8 cellular contexts compared by ENCODE assay signal in genomic region chr11:13669544-13670488, GRCh38. TPM values are rescaled to one million over a fixed set of nuclear protein-coding genes. Genes with fewer than 3 reads are reported as not detected.
DNase-seq lines count a peak whose midpoint lies in the region; ATAC-seq and TF ChIP-seq lines count a peak whose summit lies in the region.

No MANE protein-coding gene starts in this region.

- no peaks in the 10 kb centered on the region for H3K36me3 Mint-ChIP-seq in IgD-negative memory B cell
- peaks cover 27% of the 10 kb centered on the region for H3K36me3 Mint-ChIP-seq in brain

- H3K4me1 Mint-ChIP-seq in IgD-negative memory B cell (peaks cover 28 to 44% (median 41%) of the 10 kb centered on the region in 3 donors), brain (peaks cover 57% of the 10 kb centered on the region)

- H3K27me3 ChIP-seq in BLaER1 treated with 17β-estradiol and CSF1 and Interleukin-3, amounts not matched to agents 10 nM and 100 nM: no peaks in the 10 kb centered on the region

- TF ChIP-seq CTCF in brain (conservative IDR thresholded peaks at IDR 0.05) (no peak), mucosa of descending colon (IDR thresholded peaks at IDR 0.05) (no peak)

- peaks cover 0 to 28% (median 12%) of the 10 kb centered on the region in 11 experiments; a peak in 15 of 22 replicates for H3K9me3 ChIP-seq in BLaER1 treated with 17β-estradiol and CSF1 and Interleukin-3, amounts not matched to agents 10 nM and 100 nM (replicated peaks in 1 of 11)
- no peaks in the 10 kb centered on the region for H3K9me3 ChIP-seq in mucosa of descending colon

- H3K36me3 ChIP-seq in BLaER1 treated with 17β-estradiol and CSF1 and Interleukin-3, amounts not matched to agents 10 nM and 100 nM: peaks cover 0 to 41% (median 22%) of the 10 kb centered on the region in 11 experiments; a peak in 13 of 22 replicates
- no peaks in the 10 kb centered on the region for H3K36me3 ChIP-seq in mucosa of descending colon (ENCODE audit: low read depth)

- H3K4me3 Mint-ChIP-seq in IgD-negative memory B cell (peak overlapping the region; percentile 91 to 95 (median 93)), brain (peak overlapping the region; percentile 88 to 99 (median 97))

- intact Hi-C loops in mucosa of descending colon (cut with DNase I, micrococcal nuclease): no loop called here

- peak overlapping the region; percentile 86 to 93 (median 90) for H3K9ac ChIP-seq in BLaER1 treated with 17β-estradiol and CSF1 and Interleukin-3, amounts not matched to agents 10 nM and 100 nM

- DNase-seq in mucosa of descending colon: no peak
- DNase-seq in T1000 (lab: John Stamatoyannopoulos, UW): no peak
- no peak for DNase-seq in G401 (ENCODE audit: low spot score)
- no peak for DNase-seq in hypothalamus (lab: John Stamatoyannopoulos, UW)

- H3K9me3 Mint-ChIP-seq in IgD-negative memory B cell: no peaks in the 10 kb centered on the region
- no peaks in the 10 kb centered on the region for H3K9me3 Mint-ChIP-seq in brain

- in situ Hi-C loops in G401 (cut with HindIII; ENCODE audit: low sequenced_read_pairs): no loop called here

- H3K4me2 ChIP-seq in BLaER1 treated with 17β-estradiol and CSF1 and Interleukin-3, amounts not matched to agents 10 nM and 100 nM: peak overlapping the region; percentile 82 to 98 (median 91)

- peak overlapping the region; percentile 83 to 95 (median 91) for H3K4me3 ChIP-seq in BLaER1 treated with 17β-estradiol and CSF1 and Interleukin-3, amounts not matched to agents 10 nM and 100 nM
- peak overlapping the region; percentile 86 for H3K4me3 ChIP-seq in mucosa of descending colon

- H3K4me1 ChIP-seq in BLaER1 treated with 17β-estradiol and CSF1 and Interleukin-3, amounts not matched to agents 10 nM and 100 nM: peaks cover 26 to 61% (median 40%) of the 10 kb centered on the region in 10 experiments
- H3K4me1 ChIP-seq in mucosa of descending colon (ENCODE audit: low read depth): peaks cover 16% of the 10 kb centered on the region

- H3K27ac Mint-ChIP-seq in IgD-negative memory B cell: peak overlapping the region; percentile 76 to 92 (median 86)
- peak overlapping the region; percentile 93 to 98 (median 94) for H3K27ac Mint-ChIP-seq in brain

- H3K27me3 Mint-ChIP-seq in IgD-negative memory B cell: no peaks in the 10 kb centered on the region
- peaks cover 13% of the 10 kb centered on the region for H3K27me3 Mint-ChIP-seq in brain

- ATAC-seq in mucosa of descending colon (no peak), GM18511 (IDR thresholded peaks at IDR 0.05; ENCODE audit: unreplicated experiment) (no peak)

- H4K20me1 ChIP-seq in BLaER1 treated with 17β-estradiol and CSF1 and Interleukin-3, amounts not matched to agents 10 nM and 100 nM: peaks cover 0 to 59% (median 21%) of the 10 kb centered on the region in 11 experiments; a peak in 16 of 22 replicates

- peak overlapping the region; percentile 67 to 93 (median 85) for H3K27ac ChIP-seq in BLaER1 treated with 17β-estradiol and CSF1 and Interleukin-3, amounts not matched to agents 10 nM and 100 nM

RNA-seq across cellular contexts. Expression of gene FAR1, which starts 1.3 kb away (rescaled TPM):
- polyA plus RNA-seq in IgD-negative memory B cell (14.0 TPM), brain (ENCODE audit: insufficient read depth, low read depth, low replicate concordance) (7.0 TPM)
- 100 to 1,000 TPM in 2 of 3 donors, 10 to 100 TPM in 1; 74.3 to 103 (median 102) TPM for total RNA-seq in mucosa of descending colon
- total RNA-seq in G401 (2014; rRNA removed; shearing (Covaris generic)): 29.7 and 52.7 TPM in 2 replicates
